In the genomic region with DNA sequence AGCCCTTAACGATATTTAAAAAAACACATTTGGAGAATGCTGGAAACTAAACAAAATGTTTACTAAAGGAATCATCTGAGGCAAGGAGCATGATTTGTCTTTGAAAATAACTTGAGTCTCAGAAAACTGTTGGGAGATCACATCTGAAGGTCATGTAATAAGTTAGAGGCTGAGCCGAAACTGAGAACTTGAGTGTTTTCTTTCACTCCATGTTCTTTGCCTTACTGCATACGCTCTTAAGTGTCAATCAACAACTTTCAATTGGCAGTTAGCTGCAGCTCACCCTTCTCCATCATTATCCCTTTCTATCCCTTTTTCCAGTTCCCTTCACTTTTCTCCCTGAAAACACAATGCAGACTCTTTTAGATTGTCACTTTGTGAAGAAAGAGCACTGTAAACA, we compare ENCODE assay signal across 21 cellular contexts.
DNase-seq lines count a peak whose midpoint lies in the region; ATAC-seq and TF ChIP-seq lines count a peak whose summit lies in the region.
"Had no signal": no experiment of that assay in that cellular context is flagged by ENCODE, and none has a peak within 500 bp of the region (broad histone marks: within the 10 kb centered on the region; RNA-seq: fewer than 3 reads in every experiment).

No MANE protein-coding gene starts in this region.

- no peaks in the 10 kb centered on the region for H3K36me3 ChIP-seq in uterus

- no peak overlapping the region for H3K27ac ChIP-seq in uterus
- H3K27ac ChIP-seq: 22Rv1, BLaER1, C4-2B had no signal

- ATAC-seq in GM21825 (IDR thresholded peaks at IDR 0.05; ENCODE audit: unreplicated experiment) = no peak
- ATAC-seq: CD8-positive, alpha-beta T cell; GM12878; GM23338; HCT116 had no signal

- TF ChIP-seq POLR2A in uterus (IDR thresholded peaks at IDR 0.05) = no peak

- intact Hi-C loops in uterus (cut with DNase I; ENCODE audit: low total_unique reads) = no loop called here

- no peak for TF ChIP-seq CTCF in uterus (IDR thresholded peaks at IDR 0.05)

- H3K4me3 ChIP-seq in uterus = no peak overlapping the region
- H3K4me3 ChIP-seq: BLaER1, GM12878, GM23338 had no signal

- H3K4me1 ChIP-seq in uterus = no peaks in the 10 kb centered on the region
- H3K4me1 ChIP-seq: BLaER1 had no signal

- DNase-seq in NCI-H1417 (lab: John Stamatoyannopoulos, UW) = peak in 2 of 3 experiments; percentile 10 to 59
- DNase-seq in NCI-H1417 treated with DMSO at 0.1 percent for 48 hours (lab: John Stamatoyannopoulos, UW) = no peak
- peak; percentile 81 for DNase-seq in NCI-H748 (lab: John Stamatoyannopoulos, UW; ENCODE audit: unreplicated experiment)
- no peak for DNase-seq in NCI-H748 treated with DMSO at 0.1 percent for 48 hours (lab: John Stamatoyannopoulos, UW)
- DNase-seq in NCI-H69 (lab: John Stamatoyannopoulos, UW) = peak; percentile 41
- no peak for DNase-seq in uterus
- DNase-seq in activated CD4-positive, alpha-beta T cell treated with anti-CD3 and anti-CD28 coated beads, Interleukin-2, amount 50 U/mL, for 1 hour = no peak
- DNase-seq: CD4-positive, CD25-positive, alpha-beta regulatory T cell; CD8-positive, alpha-beta T cell; DMS 273 treated with DMSO at 0.1 percent for 48 hours; DMS79; EL; GDM1; H9 had no signal

- no peaks in the 10 kb centered on the region for H3K9me3 ChIP-seq in uterus

- no peaks in the 10 kb centered on the region for H3K27me3 ChIP-seq in uterus
- H3K27me3 ChIP-seq: BLaER1 had no signal

Comparison
In these comparisons a context has a peak if more than half of its experiments do, and no peak if none do; other contexts are left out.
1. DNase-seq: peak in NCI-H1417 (2 of 3), NCI-H748 (single experiment) and NCI-H69 (single experiment); none in NCI-H1417 treated with DMSO at 0.1 percent for 48 hours (single experiment), NCI-H748 treated with DMSO at 0.1 percent for 48 hours (single experiment), uterus (0 of 2) and activated CD4-positive, alpha-beta T cell treated with anti-CD3 and anti-CD28 coated beads, Interleukin-2, amount 50 U/mL, for 1 hour (single experiment).